ENCODE assay signal across 8 cellular contexts in genomic region chr4:80201326-80202151, GRCh38.
DNase-seq lines count a peak whose midpoint lies in the region; ATAC-seq and TF ChIP-seq lines count a peak whose summit lies in the region.

No MANE protein-coding gene starts in this region.

- peak overlapping the region; percentile 50 for H3K27ac Mint-ChIP-seq in activated T-cell treated with anti-CD3 and anti-CD28 coated beads, Interleukin-2, amount 50 U/mL, for 24 hours

- TF ChIP-seq CTCF in NB4 (IDR thresholded peaks at IDR 0.05; ENCODE audit: low read depth, low read length), result no peak
- TF ChIP-seq CTCF in fibroblast of mammary gland (conservative IDR thresholded peaks at IDR 0.05; ENCODE audit: control insufficient read depth, insufficient read depth, low read depth, low read length), result no peak
- TF ChIP-seq CTCF in parathyroid adenoma (IDR thresholded peaks at IDR 0.05), result no peak

- H2AFZ ChIP-seq in parathyroid adenoma, result no peak overlapping the region

- H3K36me3 ChIP-seq in BLaER1 treated with 17β-estradiol and CSF1 and Interleukin-3, amounts not matched to agents 10 nM and 100 nM, result peaks cover 0 to 5% (median 0%) of the 10 kb centered on the region in 11 experiments; a peak in 1 of 22 replicates
- H3K36me3 ChIP-seq in parathyroid adenoma (ENCODE audit: control insufficient read depth, insufficient read depth, low read length), result no peaks in the 10 kb centered on the region

- H3K27ac ChIP-seq in BLaER1 treated with 17β-estradiol and CSF1 and Interleukin-3, amounts not matched to agents 10 nM and 100 nM, result peak overlapping the region; percentile 81 to 91 (median 88)
- no peak overlapping the region for H3K27ac ChIP-seq in parathyroid adenoma

- peaks cover 46% of the 10 kb centered on the region for H3K27me3 Mint-ChIP-seq in activated T-cell treated with anti-CD3 and anti-CD28 coated beads, Interleukin-2, amount 50 U/mL, for 24 hours

- H3K4me3 ChIP-seq in BLaER1 treated with 17β-estradiol and CSF1 and Interleukin-3, amounts not matched to agents 10 nM and 100 nM, result peak overlapping the region; percentile 66 to 81 (median 72)
- H3K4me3 ChIP-seq in NB4 (ENCODE audit: low read depth, low read length) (peak overlapping the region; percentile 52), fibroblast of mammary gland (ENCODE audit: control insufficient read depth, low read depth, low read length) (peak overlapping the region; percentile 26), parathyroid adenoma (ENCODE audit: low read depth, low read length) (no peak overlapping the region)

- H3K4me3 Mint-ChIP-seq in activated T-cell treated with anti-CD3 and anti-CD28 coated beads, Interleukin-2, amount 50 U/mL, for 24 hours, result peak overlapping the region; percentile 68

- peak; percentile 93 for DNase-seq in NB4 (ENCODE audit: low read depth)
- no peak for DNase-seq in activated T-cell treated with anti-CD3 and anti-CD28 coated beads, Interleukin-2, amount 50 U/mL, for 24 hours
- peak; percentile 55 for DNase-seq in fibroblast of mammary gland (ENCODE audit: low read depth)
- no peak for DNase-seq in cerebellar cortex (ENCODE audit: low spot score)
- DNase-seq in NCI-H2029 treated with DMSO at 0.1 percent for 48 hours (lab: John Stamatoyannopoulos, UW), result no peak

- peak overlapping the region; percentile 82 to 90 (median 86) for H3K9ac ChIP-seq in BLaER1 treated with 17β-estradiol and CSF1 and Interleukin-3, amounts not matched to agents 10 nM and 100 nM
- H3K9ac ChIP-seq in parathyroid adenoma, result no peak overlapping the region

- H3K4me1 ChIP-seq in BLaER1 treated with 17β-estradiol and CSF1 and Interleukin-3, amounts not matched to agents 10 nM and 100 nM, result peaks cover 38 to 67% (median 46%) of the 10 kb centered on the region in 10 experiments
- H3K4me1 ChIP-seq in parathyroid adenoma, result no peaks in the 10 kb centered on the region

- H3K36me3 Mint-ChIP-seq in activated T-cell treated with anti-CD3 and anti-CD28 coated beads, Interleukin-2, amount 50 U/mL, for 24 hours (ENCODE audit: low read depth), result no peaks in the 10 kb centered on the region

- H3K9me3 ChIP-seq in BLaER1 treated with 17β-estradiol and CSF1 and Interleukin-3, amounts not matched to agents 10 nM and 100 nM (replicated peaks in 1 of 11), result 0 out of 22 replicates have a peak, but pooled peaks cover 0 to under 1% (median 0%) of the 10 kb centered on the region in 11 experiments
- H3K9me3 ChIP-seq in parathyroid adenoma (ENCODE audit: control insufficient read depth, low read length), result no peaks in the 10 kb centered on the region

- TF ChIP-seq POLR2A in NB4 (IDR thresholded peaks at IDR 0.05; ENCODE audit: extremely low read depth, insufficient read length), result peak; percentile 10

- no peaks in the 10 kb centered on the region for H3K9me3 Mint-ChIP-seq in activated T-cell treated with anti-CD3 and anti-CD28 coated beads, Interleukin-2, amount 50 U/mL, for 24 hours

- H3K27me3 ChIP-seq in BLaER1 treated with 17β-estradiol and CSF1 and Interleukin-3, amounts not matched to agents 10 nM and 100 nM, result peaks cover 17 to 50% (median 44%) of the 10 kb centered on the region in 11 experiments; a peak in 21 of 22 replicates
- H3K27me3 ChIP-seq in parathyroid adenoma (ENCODE audit: control insufficient read depth, insufficient read depth, low read length), result peaks cover 7% of the 10 kb centered on the region

- H3K4me1 Mint-ChIP-seq in activated T-cell treated with anti-CD3 and anti-CD28 coated beads, Interleukin-2, amount 50 U/mL, for 24 hours (ENCODE audit: low read depth), result peaks cover 34% of the 10 kb centered on the region

- peaks cover 0 to 33% (median 6%) of the 10 kb centered on the region in 11 experiments; a peak in 11 of 22 replicates for H4K20me1 ChIP-seq in BLaER1 treated with 17β-estradiol and CSF1 and Interleukin-3, amounts not matched to agents 10 nM and 100 nM

- ATAC-seq in GM21576 (IDR thresholded peaks at IDR 0.05; ENCODE audit: unreplicated experiment), result peak; percentile 32

- H3K4me2 ChIP-seq in BLaER1 treated with 17β-estradiol and CSF1 and Interleukin-3, amounts not matched to agents 10 nM and 100 nM, result peak overlapping the region; percentile 83 to 98 (median 92)
- H3K4me2 ChIP-seq in parathyroid adenoma (ENCODE audit: low read length), result peak overlapping the region; percentile 66

- no peaks in the 10 kb centered on the region for H3K79me2 ChIP-seq in parathyroid adenoma

Comparison
In these comparisons a context has a peak if more than half of its experiments do, and no peak if none do; other contexts are left out.
1. DNase-seq: peak in NB4 (single experiment) and fibroblast of mammary gland (single experiment); none in activated T-cell treated with anti-CD3 and anti-CD28 coated beads, Interleukin-2, amount 50 U/mL, for 24 hours (single experiment), cerebellar cortex (single experiment) and NCI-H2029 treated with DMSO at 0.1 percent for 48 hours (single experiment).